In the genomic region with DNA sequence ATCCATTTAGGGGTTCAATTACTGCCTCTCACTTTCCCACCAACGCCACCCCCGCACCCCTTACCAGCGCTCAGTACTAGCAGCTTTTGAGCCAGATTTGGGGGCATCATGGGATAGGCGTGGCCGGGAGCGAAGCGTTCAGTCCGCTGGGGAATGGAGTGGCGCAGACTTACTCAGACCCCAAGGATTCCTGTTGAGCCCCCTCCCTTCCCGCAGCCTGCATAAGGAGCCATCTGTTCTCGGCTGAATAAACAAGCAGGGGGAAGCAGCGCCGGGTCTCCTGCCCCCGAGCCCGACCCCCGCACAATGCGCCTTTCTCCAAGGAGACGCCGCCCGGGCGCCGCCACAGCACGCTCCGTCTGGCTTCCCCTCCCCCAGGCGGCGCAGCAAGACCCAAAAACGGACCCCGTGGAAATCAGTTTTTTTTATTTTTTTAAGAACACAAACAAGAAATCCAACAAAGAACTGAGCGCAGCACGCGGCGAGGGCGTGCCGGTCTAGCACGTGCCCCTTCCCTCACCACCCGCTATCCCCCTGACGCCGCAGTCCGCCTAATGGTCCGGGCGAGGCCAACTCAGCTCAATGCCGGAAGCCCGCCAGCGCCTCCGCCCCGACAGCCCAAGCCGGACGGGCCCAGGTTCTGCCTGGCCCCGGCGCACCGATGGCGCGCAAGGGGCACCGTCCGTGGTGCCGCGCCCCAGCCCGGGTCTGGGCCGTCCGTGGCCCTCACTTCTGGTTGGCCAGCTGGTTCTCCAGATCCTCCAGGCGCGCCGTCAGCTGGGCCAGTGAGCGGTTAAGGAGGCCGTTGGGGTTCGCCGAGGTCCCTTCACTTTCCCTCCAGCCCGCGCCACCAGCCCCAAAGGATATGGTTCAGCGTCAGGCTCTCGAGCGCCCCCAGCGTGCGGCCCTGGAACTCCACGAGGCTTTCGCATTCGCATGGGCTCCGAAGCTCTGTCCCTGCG, we compare ENCODE assay signal across 9 cellular contexts. TPM values are rescaled to one million over a fixed set of nuclear protein-coding genes. Genes with fewer than 3 reads are reported as not detected.
DNase-seq lines count a peak whose midpoint lies in the region; ATAC-seq and TF ChIP-seq lines count a peak whose summit lies in the region.
"Had no signal": no experiment of that assay in that cellular context is flagged by ENCODE, and none has a peak within 500 bp of the region (broad histone marks: within the 10 kb centered on the region; RNA-seq: fewer than 3 reads in every experiment).

No MANE protein-coding gene starts in this region.

- H3K4me3 ChIP-seq in H7 (ENCODE audit: insufficient read depth, low read depth, low read length) (peak overlapping the region; percentile 60), choroid plexus epithelial cell (ENCODE audit: low read depth, low read length) (peak overlapping the region; percentile 59)

- intact Hi-C loops in left colon (cut with DNase I, micrococcal nuclease) = loop anchor here in 1 of 2 donors (10.0 kb wide), 1 partner anchor 249 kb away; no protein-coding TSS in a partner anchor

- ATAC-seq in left colon = peak; percentile 86
- ATAC-seq in GM18505 (IDR thresholded peaks at IDR 0.05; ENCODE audit: unreplicated experiment) = no peak

- no peak for TF ChIP-seq POLR2A in GM18505 (IDR thresholded peaks at IDR 0.05; ENCODE audit: borderline replicate concordance, extremely low read depth, insufficient read depth, insufficient read length)

- peaks cover 9% of the 10 kb centered on the region for H3K27me3 ChIP-seq in H7 (ENCODE audit: control insufficient read depth, insufficient read depth, low read length)

- DNase-seq in C1 segment of cervical spinal cord (lab: John Stamatoyannopoulos, UW) = peak in 10 of 14 donors; percentile 10 to 68 (median 38)
- DNase-seq in H7 = peak; percentile 95
- peak; percentile 87 for DNase-seq in NCI-H2196 (lab: John Stamatoyannopoulos, UW; ENCODE audit: unreplicated experiment)
- DNase-seq in activated CD4-positive, alpha-beta T cell treated with anti-CD3 and anti-CD28 coated beads for 4 hours = peak; percentile 74 to 78
- DNase-seq in choroid plexus epithelial cell (ENCODE audit: low read depth) = peak; percentile 63
- DNase-seq in left colon = peak; percentile 75 to 90
- peak; percentile 65 to 84 (median 76) for DNase-seq in stimulated activated CD4-positive, alpha-beta T cell treated with anti-CD3 and anti-CD28 coated beads, Interleukin-1b, Interleukin-23, amount 100 ng/mL, for 24 hours (ENCODE audit: low read depth in 4 of 4, low spot score in 1 of 4)

- peak; percentile 92 for TF ChIP-seq CTCF in choroid plexus epithelial cell (conservative IDR thresholded peaks at IDR 0.05; ENCODE audit: low read depth, low read length)

- no peaks in the 10 kb centered on the region for H3K36me3 ChIP-seq in H7 (replicated peaks; ENCODE audit: control insufficient read depth, insufficient read depth, low read length)

RNA-seq across cellular contexts. Expression of a gene that starts 13.3 kb away (rescaled TPM):
- total RNA-seq in H7 (2014; rRNA removed; shearing (Covaris generic)) = not detected in 2 replicates
- total RNA-seq in left colon = not detected
- total RNA-seq: HT1080 had no signal

RNA-seq across cellular contexts. Expression of a gene that starts 14.8 kb away (rescaled TPM):
- 0.14 and 0.67 TPM in 2 replicates for total RNA-seq in H7 (2014; rRNA removed; shearing (Covaris generic))
- total RNA-seq in left colon = not detected
- total RNA-seq: HT1080 had no signal

RNA-seq across cellular contexts. Expression of a gene that starts 39.0 kb away (rescaled TPM):
- not detected in 2 replicates for total RNA-seq in H7 (2014; rRNA removed; shearing (Covaris generic))
- total RNA-seq in left colon = 100 to 1,000 TPM in 1 of 2 donors, 10 to 100 TPM in 1; 47.4 to 204 TPM
- total RNA-seq: HT1080 had no signal

RNA-seq across cellular contexts. Expression of a gene that starts 54.9 kb away (rescaled TPM):
- 47.3 and 56.1 TPM in 2 replicates for total RNA-seq in H7 (2014; rRNA removed; shearing (Covaris generic))
- total RNA-seq in left colon = 100 to 1,000 TPM in 1 of 2 donors, 10 to 100 TPM in 1; 85.4 to 144 TPM

Comparison
In these comparisons a context has a peak if more than half of its experiments do, and no peak if none do; other contexts are left out.
1. DNase-seq: peak in every context shown above with its lines; median percentile 95 in H7; 87 in NCI-H2196; 82 in left colon; 76 in activated CD4-positive, alpha-beta T cell treated with anti-CD3 and anti-CD28 coated beads for 4 hours; 76 in stimulated activated CD4-positive, alpha-beta T cell treated with anti-CD3 and anti-CD28 coated beads, Interleukin-1b, Interleukin-23, amount 100 ng/mL, for 24 hours; 63 in choroid plexus epithelial cell; 38 in C1 segment of cervical spinal cord.
2. RNA of a gene that starts 39.0 kb away (total RNA-seq): 47.4 to 204 TPM in left colon; not detected in H7; every median in the first group is over 10 times any median in the second.